8 cellular contexts compared by ENCODE assay signal in genomic region chr5:36739751-36740221, GRCh38.
DNase-seq lines count a peak whose midpoint lies in the region; ATAC-seq, FAIRE-seq and TF ChIP-seq lines count a peak whose summit lies in the region.

No MANE protein-coding gene starts in this region.

- peak; percentile 94 for FAIRE-seq in K562 (lab: Jason Lieb, UNC)

- in situ Hi-C loops in K562 (cut with MboI), result loop anchor here (5.0 to 25.0 kb wide), 3 partner anchors 133 to 1448 kb away; no protein-coding TSS in a partner anchor

- no peaks in the 10 kb centered on the region for H4K20me1 ChIP-seq in K562 (replicated peaks; ENCODE audit: control insufficient read depth, insufficient read depth, low read length)

- H3K4me2 ChIP-seq in K562 (ENCODE audit: insufficient read depth, low read length), result peak overlapping the region; percentile 62

- POLR2A ChIA-PET in K562 (lab: Yijun Ruan, JAX), result interaction anchor here (0.6 to 2.4 kb wide), 10 partner anchors 9 to 403 kb away, joined by 3 to 13 read pairs (median 4); partner anchors contain the start of gene NIPBL

- H2AFZ ChIP-seq in K562 (ENCODE audit: low read depth, low read length), result peak overlapping the region; percentile 76

- no TSS peak for BruUV-seq in K562 (replicated peaks; lab: Mats Ljungman, UMichigan)

- H3K27me3 ChIP-seq in K562 (ENCODE audit: control insufficient read depth in 2 of 2, insufficient read depth in 2 of 2, low read length in 2 of 2), result peaks cover 2 to 9% of the 10 kb centered on the region in 2 experiments; a peak in 3 of 5 replicates

- no peak for TF ChIP-seq POLR2A in K562 (conservative IDR thresholded peaks at IDR 0.05)

- H3K9me1 ChIP-seq in K562 (ENCODE audit: control insufficient read depth, insufficient read depth, low read length), result no peaks in the 10 kb centered on the region

- peaks cover 11 to 25% of the 10 kb centered on the region in 2 experiments for H3K4me1 ChIP-seq in K562 (replicated peaks in 1 of 2; ENCODE audit: control insufficient read depth in 2 of 2, insufficient read depth in 2 of 2, low read length in 2 of 2)

- peak; percentile 62 for ATAC-seq in HG02610 (IDR thresholded peaks at IDR 0.05; ENCODE audit: unreplicated experiment)
- ATAC-seq in K562, result peak; percentile 78

- peak; percentile 83 for TF ChIP-seq EP300 in K562 (IDR thresholded peaks at IDR 0.05; ENCODE audit: low read length)

- peak overlapping the region; percentile 66; the same call in 2 of the 3 replicates for H3K27ac ChIP-seq in K562 (ENCODE audit: extremely low read depth, low read depth, low read length)

- no peaks in the 10 kb centered on the region for H3K9me3 ChIP-seq in K562 (replicated peaks; ENCODE audit: control insufficient read depth, insufficient read depth, low read depth, low read length)

- H3K4me3 ChIP-seq in GM12864 (ENCODE audit: low read depth, low read length) (no peak overlapping the region), K562 (no peak overlapping the region)

- TF ChIP-seq CTCF in GM12864 (IDR thresholded peaks at IDR 0.05; ENCODE audit: low read depth, low read length, missing control alignments), result peak; percentile 98
- TF ChIP-seq CTCF in K562 (IDR thresholded peaks at IDR 0.05 in 2 of 3, conservative IDR thresholded peaks at IDR 0.05 in 1 of 3; ENCODE audit: insufficient read depth in 2 of 3, low read depth in 1 of 3, low read length in 3 of 3), result peak; percentile 85 to 96 (median 96)

- H3K36me3 ChIP-seq in K562 (ENCODE audit: control insufficient read depth, insufficient read depth, low read length), result no peaks in the 10 kb centered on the region

- intact Hi-C loops in K562 (cut with micrococcal nuclease), result loop anchor here (1.0 to 10.0 kb wide), 7 partner anchors 131 to 1455 kb away; partner anchors contain the start of gene NIPBL

- CTCF ChIA-PET in K562 (lab: Yijun Ruan, JAX; ENCODE audit: low intra/inter-chr PET ratio), result interaction anchor here (0.6 to 2.7 kb wide), 8 partner anchors 9 to 369 kb away, joined by 3 to 13 read pairs (median 4); partner anchors contain the start of gene NIPBL

- WGBS in K562 (ENCODE audit: insufficient coverage, low coverage, missing lambda C conversion rate), result under 1% methylated on average over 5 of the region's 5 CpGs

- peak; percentile 91 to 94 for TF ChIP-seq RAD21 in K562 (CRISPR knock-in tag; conservative IDR thresholded peaks at IDR 0.05 in 1 of 2, IDR thresholded peaks at IDR 0.05 in 1 of 2)

- H3K79me2 ChIP-seq in K562 (ENCODE audit: control insufficient read depth, insufficient read depth, low read length), result no peaks in the 10 kb centered on the region

- DNase-seq in GM12864 (ENCODE audit: low read depth) (no peak), NCI-H187 treated with DMSO at 0.1 percent for 48 hours (lab: John Stamatoyannopoulos, UW) (peak; percentile 33), T1000 (lab: John Stamatoyannopoulos, UW) (peak; percentile 68), K562 (ENCODE audit: extremely low read depth in 1 of 4, low spot score in 3 of 4) (peak; percentile 82 to 90 (median 83)), islet precursor cell (peak; percentile 88), dedifferentiated amniotic fluid mesenchymal stem cell (ENCODE audit: extremely low spot score) (no peak)
- peak in 3 of 4 experiments; percentile 41 to 59 (median 50) for DNase-seq in stimulated activated CD4-positive, alpha-beta T cell treated with anti-CD3 and anti-CD28 coated beads, Interleukin-1b, Interleukin-23, amount 100 ng/mL, for 24 hours (ENCODE audit: low read depth in 4 of 4, low spot score in 1 of 4)

- H3K9ac ChIP-seq in K562 (ENCODE audit: insufficient read depth in 1 of 2, low read depth in 2 of 2, low read length in 2 of 2), result 0 out of 4 replicates have a peak overlapping the region, but pooled peaks of 1 of the 2 experiments have one; percentile 14

TF ChIP-seq in K562, 482 proteins besides CTCF, POLR2A, EP300 and RAD21 (continues in another document):
- TF ChIP-seq EGR1 (conservative IDR thresholded peaks at IDR 0.05) (peak; percentile 41), FOXP1 (CRISPR knock-in tag; IDR thresholded peaks at IDR 0.05) (no peak), NFIC (IDR thresholded peaks at IDR 0.05) (peak; percentile 24; the same call in 1 of the 2 replicates), LEF1 (IDR thresholded peaks at IDR 0.05) (peak; percentile 51), TBL1XR1 (IDR thresholded peaks at IDR 0.05; ENCODE audit: low read length in 2 of 2) (peak; percentile 64 to 79; a peak in 3 of 4 replicates), PHB (CRISPR knock-in tag; IDR thresholded peaks at IDR 0.05) (no peak), FOXM1 (IDR thresholded peaks at IDR 0.05; ENCODE audit: low read depth) (peak; percentile 67), FOXM1 (CRISPR knock-in tag; IDR thresholded peaks at IDR 0.05; ENCODE audit: low read depth) (no peak), ATF7 (IDR thresholded peaks at IDR 0.05) (peak; percentile 40; the same call in 1 of the 2 replicates), SMARCA4 (IDR thresholded peaks at IDR 0.05) (peak; percentile 90), TRIM24 (IDR thresholded peaks at IDR 0.05) (0 out of 4 replicates have a peak, but pooled peaks of 1 of the 2 experiments have one; percentile 38), SRF (CRISPR knock-in tag; IDR thresholded peaks at IDR 0.05) (no peak; a peak in 1 of 4 replicates), CBFA2T2 (conservative IDR thresholded peaks at IDR 0.05) (peak; percentile 77), MCM5 (IDR thresholded peaks at IDR 0.05; ENCODE audit: low read depth) (no peak), KLF10 (CRISPR knock-in tag; IDR thresholded peaks at IDR 0.05) (no peak), HDAC2 (IDR thresholded peaks at IDR 0.05) (peak; percentile 93), CHAMP1 (IDR thresholded peaks at IDR 0.05) (peak; percentile 41; the same call in 1 of the 2 replicates), CBX3 (IDR thresholded peaks at IDR 0.05; ENCODE audit: borderline replicate concordance in 1 of 2, low read length in 2 of 2) (peak in 1 of 2 experiments; percentile 57; a peak in 1 of 3 replicates), ARID3A (IDR thresholded peaks at IDR 0.05; ENCODE audit: borderline replicate concordance, low read depth, low read length) (peak; percentile 74; the same call in 1 of the 2 replicates), CTBP1 (IDR thresholded peaks at IDR 0.05; ENCODE audit: borderline replicate concordance) (peak; percentile 100), NCOR1 (IDR thresholded peaks at IDR 0.05) (peak; percentile 82), ERF (CRISPR knock-in tag; IDR thresholded peaks at IDR 0.05) (no peak), NR2C1 (IDR thresholded peaks at IDR 0.05) (0 out of 2 replicates have a peak, but pooled peaks have one; percentile 9), NR2C1 (tag; IDR thresholded peaks at IDR 0.05) (0 out of 2 replicates have a peak, but pooled peaks have one; percentile 24), L3MBTL2 (IDR thresholded peaks at IDR 0.05) (peak; percentile 15; the same call in 1 of the 2 replicates), MTA3 (IDR thresholded peaks at IDR 0.05; ENCODE audit: borderline replicate concordance) (peak; percentile 70), POLR2AphosphoS5 (IDR thresholded peaks at IDR 0.05; ENCODE audit: control insufficient read depth, insufficient read depth, low read depth, low read length) (peak; percentile 74; the same call in 1 of the 2 replicates), RB1 (IDR thresholded peaks at IDR 0.05; ENCODE audit: low read depth) (0 out of 2 replicates have a peak, but pooled peaks have one; percentile 48), ZNF197 (CRISPR knock-in tag; IDR thresholded peaks at IDR 0.05; ENCODE audit: low read depth) (no peak)

Comparison
In these comparisons a context has a peak if more than half of its experiments do, and no peak if none do; other contexts are left out.
1. DNase-seq: peak in NCI-H187 treated with DMSO at 0.1 percent for 48 hours (single experiment), T1000 (single experiment), K562 (4 of 4), islet precursor cell (single experiment) and stimulated activated CD4-positive, alpha-beta T cell treated with anti-CD3 and anti-CD28 coated beads, Interleukin-1b, Interleukin-23, amount 100 ng/mL, for 24 hours (3 of 4); none in GM12864 (single experiment) and dedifferentiated amniotic fluid mesenchymal stem cell (single experiment).